Comparison of ENCODE assay signal across 10 cellular contexts in genomic region chr12:102043928-102044327, GRCh38. TPM values are rescaled to one million over a fixed set of nuclear protein-coding genes. Genes with fewer than 3 reads are reported as not detected.
DNase-seq lines count a peak whose midpoint lies in the region; ATAC-seq, FAIRE-seq and TF ChIP-seq lines count a peak whose summit lies in the region.
"Had no signal": no experiment of that assay in that cellular context is flagged by ENCODE, and none has a peak within 500 bp of the region (broad histone marks: within the 10 kb centered on the region; RNA-seq: fewer than 3 reads in every experiment).

No MANE protein-coding gene starts in this region.

- TF ChIP-seq POLR2A in GM12892 (IDR thresholded peaks at IDR 0.05; ENCODE audit: low read depth, low read length) = no peak

- H3K36me3 ChIP-seq in MG63 = no peaks in the 10 kb centered on the region; the same call in 1 of the 2 replicates

- H3K4me1 Mint-ChIP-seq in T-helper 17 cell = peaks cover 3% of the 10 kb centered on the region

- DNase-seq in GM12892 (ENCODE audit: insufficient read length) (no peak), T-helper 17 cell (no peak), NOMO-1 treated with dmso at 0.1 percent for 144 hours (lab: John Stamatoyannopoulos, UW; ENCODE audit: unreplicated experiment) (no peak), AG20443 (ENCODE audit: low spot score) (no peak), dermis blood vessel endothelial cell (no peak), MG63 (no peak)
- DNase-seq: DMS153, NCI-H1105 had no signal

- no peaks in the 10 kb centered on the region for H3K9me3 ChIP-seq in T-helper 17 cell (ENCODE audit: control insufficient read depth, low read length, poor library complexity, severe bottlenecking)
- no peaks in the 10 kb centered on the region for H3K9me3 ChIP-seq in MG63

- H3K27me3 ChIP-seq in MG63 = no peaks in the 10 kb centered on the region

- peak; percentile 85 for FAIRE-seq in GM12892 (lab: Jason Lieb, UNC)

- no peaks in the 10 kb centered on the region for H3K36me3 Mint-ChIP-seq in T-helper 17 cell (ENCODE audit: low read depth)

- no peaks in the 10 kb centered on the region for H3K27me3 Mint-ChIP-seq in T-helper 17 cell

- peak overlapping the region; percentile 51 for H3K27ac Mint-ChIP-seq in T-helper 17 cell

- H3K4me3 Mint-ChIP-seq in T-helper 17 cell = peak overlapping the region; percentile 28

- H3K4me3 ChIP-seq in MG63 = no peak overlapping the region

- ATAC-seq in GM19328 (IDR thresholded peaks at IDR 0.05; ENCODE audit: unreplicated experiment) (peak; percentile 73), HG02884 (IDR thresholded peaks at IDR 0.05; ENCODE audit: unreplicated experiment) (peak; percentile 90), T-helper 17 cell (peak; percentile 85)

RNA-seq across cellular contexts. Expression of gene WASHC3, which starts 17.9 kb away (rescaled TPM):
- polyA plus RNA-seq in GM12892 (2012; ENCODE audit: missing spikeins) = 66.9 TPM
- total RNA-seq in T-helper 17 cell (10 to 100 TPM; 27.8 to 37.6 TPM), dermis blood vessel endothelial cell (50.4 and 56.0 TPM in 2 replicates)
- total RNA-seq in MG63 (2014; rRNA removed; shearing (Covaris generic); ENCODE audit: low replicate concordance) = 42.6 and 46.2 TPM in 2 replicates
